In genomic region chr20:34703573-34704176, GRCh38 we compare ENCODE assay signal across 8 cellular contexts. TPM values are rescaled to one million over a fixed set of nuclear protein-coding genes. Genes with fewer than 3 reads are reported as not detected.
DNase-seq lines count a peak whose midpoint lies in the region; ATAC-seq and TF ChIP-seq lines count a peak whose summit lies in the region.

No MANE protein-coding gene starts in this region.

- TF ChIP-seq POLR2A in thyroid gland (IDR thresholded peaks at IDR 0.05): no peak

- H3K9me3 ChIP-seq in lung (ENCODE audit: control insufficient read depth in 2 of 2, insufficient read depth in 1 of 2, low read length in 1 of 2): no peaks in the 10 kb centered on the region
- no peaks in the 10 kb centered on the region for H3K9me3 ChIP-seq in thyroid gland

- H3K27me3 ChIP-seq in lung (ENCODE audit: control insufficient read depth, insufficient read depth) (no peaks in the 10 kb centered on the region), thyroid gland (no peaks in the 10 kb centered on the region)

- H3K4me1 ChIP-seq in lung (ENCODE audit: control insufficient read depth in 2 of 2, insufficient read depth in 2 of 2, low read length in 2 of 2): peaks cover 7 to 13% of the 10 kb centered on the region in 2 donors
- peaks cover 24 to 35% of the 10 kb centered on the region in 2 donors for H3K4me1 ChIP-seq in thyroid gland

- ATAC-seq in lung (ENCODE audit: insufficient read depth, low FRiP score): peak; percentile 2
- ATAC-seq in GM18520 (IDR thresholded peaks at IDR 0.05; ENCODE audit: unreplicated experiment): no peak

- intact Hi-C loops in thyroid gland (cut with DNase I): no loop called here

- H3K4me3 Mint-ChIP-seq in activated CD4-positive, alpha-beta T cell treated with anti-CD3 and anti-CD28 coated beads, Interleukin-2, amount 10 ng/mL, durations not matched to agents 7 days and 5 days: peak overlapping the region; percentile 90

- CTCF ChIA-PET in activated CD4-positive, alpha-beta T cell treated with anti-CD3 and anti-CD28 coated beads, Interleukin-2, amount 10 ng/mL, durations not matched to agents 7 days and 5 days (lab: Charles Lee): interaction anchor here (0.7 to 1.9 kb wide), 10 partner anchors 10 to 455 kb away, joined by 3 to 10 read pairs (median 3); partner anchors contain the start of gene PIGU

- H3K36me3 Mint-ChIP-seq in activated CD4-positive, alpha-beta T cell treated with anti-CD3 and anti-CD28 coated beads, Interleukin-2, amount 10 ng/mL, durations not matched to agents 7 days and 5 days (ENCODE audit: low read depth): no peaks in the 10 kb centered on the region

- DNase-seq in activated CD4-positive, alpha-beta T cell treated with anti-CD3 and anti-CD28 coated beads, Interleukin-2, amount 10 ng/mL, durations not matched to agents 7 days and 5 days: peak; percentile 12
- no peak for DNase-seq in activated CD4-positive, alpha-beta T cell treated with anti-CD3 and anti-CD28 coated beads for 48 hours
- DNase-seq in RPMI7951 (ENCODE audit: low read depth) (peak; percentile 38), choroid plexus epithelial cell (ENCODE audit: low read depth) (peak; percentile 47), lung (ENCODE audit: low spot score) (no peak), thyroid gland (peak; percentile 39 to 46), HuH-7.5 (ENCODE audit: low spot score) (no peak)

- peak overlapping the region; percentile 93 for H3K27ac Mint-ChIP-seq in activated CD4-positive, alpha-beta T cell treated with anti-CD3 and anti-CD28 coated beads, Interleukin-2, amount 10 ng/mL, durations not matched to agents 7 days and 5 days

- H3K4me1 Mint-ChIP-seq in activated CD4-positive, alpha-beta T cell treated with anti-CD3 and anti-CD28 coated beads, Interleukin-2, amount 10 ng/mL, durations not matched to agents 7 days and 5 days: peaks cover 30% of the 10 kb centered on the region

- TF ChIP-seq CTCF in choroid plexus epithelial cell (conservative IDR thresholded peaks at IDR 0.05; ENCODE audit: low read depth, low read length) (peak; percentile 7), lung (IDR thresholded peaks at IDR 0.05; ENCODE audit: control extremely low read depth, extremely low read depth) (no peak), thyroid gland (IDR thresholded peaks at IDR 0.05) (no peak)

- 0% methylated on average over 27 to 36 of the region's 36 CpGs for WGBS in lung, 2 donors
- WGBS in thyroid gland, 2 donors: 2% methylated on average over 27 to 34 of the region's 36 CpGs

- POLR2A ChIA-PET in activated CD4-positive, alpha-beta T cell treated with anti-CD3 and anti-CD28 coated beads, Interleukin-2, amount 10 ng/mL, durations not matched to agents 7 days and 5 days (lab: Charles Lee): no interaction called here

- peak overlapping the region; percentile 87 for H3K4me3 ChIP-seq in choroid plexus epithelial cell (ENCODE audit: low read depth, low read length)
- peak overlapping the region; percentile 60 for H3K4me3 ChIP-seq in lung
- H3K4me3 ChIP-seq in thyroid gland (replicated peaks in 1 of 3): peak overlapping the region; percentile 29 to 99 (median 77)

- peaks cover 8% of the 10 kb centered on the region for H3K27me3 Mint-ChIP-seq in activated CD4-positive, alpha-beta T cell treated with anti-CD3 and anti-CD28 coated beads, Interleukin-2, amount 10 ng/mL, durations not matched to agents 7 days and 5 days

- H3K27ac ChIP-seq in lung (ENCODE audit: low read depth in 1 of 2, low read length in 1 of 2): peak overlapping the region; percentile 98 to 100
- H3K27ac ChIP-seq in thyroid gland: peak overlapping the region; percentile 98 to 100 (median 100)

- H3K36me3 ChIP-seq in lung (ENCODE audit: control insufficient read depth in 2 of 2, insufficient read depth in 2 of 2, low read length in 2 of 2) (no peaks in the 10 kb centered on the region), thyroid gland (no peaks in the 10 kb centered on the region)

- no peaks in the 10 kb centered on the region for H3K9me3 Mint-ChIP-seq in activated CD4-positive, alpha-beta T cell treated with anti-CD3 and anti-CD28 coated beads, Interleukin-2, amount 10 ng/mL, durations not matched to agents 7 days and 5 days

RNA-seq across cellular contexts. Expression of gene TP53INP2, which starts 0.5 kb away (rescaled TPM):
- 1 to 10 TPM; 1.3 to 2.6 TPM for total RNA-seq in activated CD4-positive, alpha-beta T cell treated with anti-CD3 and anti-CD28 coated beads, Interleukin-2, amount 10 ng/mL, durations not matched to agents 7 days and 5 days
- total RNA-seq in RPMI7951 (2014; rRNA removed; shearing (Covaris generic)): 6.3 and 7.1 TPM in 2 replicates
- total RNA-seq in lung (10 to 100 TPM in 1 of 2 donors, 1 to 10 TPM in 1; 7.8 to 19.5 TPM), thyroid gland (10 to 100 TPM; 21.9 to 39.7 (median 31.2) TPM)
- 10 to 100 TPM in 1 of 2 donors, 1 to 10 TPM in 1; 5.8 to 15.0 TPM for polyA plus RNA-seq in lung

RNA-seq across cellular contexts. Expression of gene PIGU, which starts 26.8 kb away (rescaled TPM):
- 10 to 100 TPM; 18.7 to 21.6 TPM for total RNA-seq in activated CD4-positive, alpha-beta T cell treated with anti-CD3 and anti-CD28 coated beads, Interleukin-2, amount 10 ng/mL, durations not matched to agents 7 days and 5 days
- total RNA-seq in RPMI7951 (2014; rRNA removed; shearing (Covaris generic)): 43.1 and 48.1 TPM in 2 replicates
- total RNA-seq in lung: 10 to 100 TPM; 15.7 to 20.2 TPM
- polyA plus RNA-seq in lung: 10 to 100 TPM; 19.9 to 21.2 TPM
- 10 to 100 TPM; 12.1 to 25.8 (median 18.0) TPM for total RNA-seq in thyroid gland

Comparison
In these comparisons a context has a peak if more than half of its experiments do, and no peak if none do; other contexts are left out.
1. DNase-seq: peak in activated CD4-positive, alpha-beta T cell treated with anti-CD3 and anti-CD28 coated beads, Interleukin-2, amount 10 ng/mL, durations not matched to agents 7 days and 5 days (single experiment), RPMI7951 (single experiment), choroid plexus epithelial cell (single experiment) and thyroid gland (2 of 2); none in activated CD4-positive, alpha-beta T cell treated with anti-CD3 and anti-CD28 coated beads for 48 hours (single experiment), lung (single experiment) and HuH-7.5 (single experiment).
2. Peak in every context shown above with its lines, with median percentiles within 50 percentile points of each other: H3K4me3 ChIP-seq.